Comparison of ENCODE assay signal across 12 cellular contexts in genomic region chr5:177349762-177350161, GRCh38. TPM values are rescaled to one million over a fixed set of nuclear protein-coding genes. Genes with fewer than 3 reads are reported as not detected.
A peak's percentile ranks its signal among the peaks of the same experiment; 100 is the strongest.
DNase-seq lines count a peak whose midpoint lies in the region; FAIRE-seq and TF ChIP-seq lines count a peak whose summit lies in the region.
"Had no signal": no experiment of that assay in that cellular context is flagged by ENCODE, and none has a peak within 500 bp of the region (broad histone marks: within the 10 kb centered on the region; RNA-seq: fewer than 3 reads in every experiment).

No MANE protein-coding gene starts in this region.

- peaks cover 5 to 7% of the 10 kb centered on the region in 2 donors for H3K36me3 ChIP-seq in kidney (ENCODE audit: control insufficient read depth in 1 of 2, insufficient read depth in 2 of 2, low read length in 2 of 2)
- peaks cover 4 to 25% (median 10%) of the 10 kb centered on the region in 5 donors for H3K36me3 ChIP-seq in subcutaneous abdominal adipose tissue (ENCODE audit: control insufficient read depth in 5 of 5, insufficient read depth in 5 of 5, low read length in 5 of 5)
- no peaks in the 10 kb centered on the region for H3K36me3 ChIP-seq in small intestine (ENCODE audit: control insufficient read depth in 2 of 2, insufficient read depth in 2 of 2, low read length in 2 of 2)

- H3K27me3 Mint-ChIP-seq in activated naive CD4-positive, alpha-beta T cell treated with anti-CD3 and anti-CD28 coated beads, Interleukin-2, amount 10 ng/mL, durations not matched to agents 7 days and 5 days, result no peaks in the 10 kb centered on the region
- no peaks in the 10 kb centered on the region for H3K27me3 Mint-ChIP-seq in activated T-helper 2 cell treated with anti-CD3 and anti-CD28 coated beads, Interferon-gamma antibody, Interleukin-2, Interleukin-4, amounts not matched to agents 10 μg/mL and 5 μg/mL and 100 μg/mL, durations not matched to agents 14 hours and 24 hours and 36 hours (ENCODE audit: low read depth)

- H3K9me3 ChIP-seq in kidney (ENCODE audit: control insufficient read depth in 1 of 2, low read length in 2 of 2), result no peaks in the 10 kb centered on the region
- no peaks in the 10 kb centered on the region for H3K9me3 ChIP-seq in subcutaneous abdominal adipose tissue (ENCODE audit: control insufficient read depth in 5 of 5, low read length in 5 of 5)
- no peaks in the 10 kb centered on the region for H3K9me3 ChIP-seq in small intestine (ENCODE audit: control insufficient read depth, low read depth)

- WGBS in small intestine, 3 donors, result 70 to 83% (median 75%) methylated on average over 5 of the region's 5 CpGs

- H3K36me3 Mint-ChIP-seq in activated naive CD4-positive, alpha-beta T cell treated with anti-CD3 and anti-CD28 coated beads, Interleukin-2, amount 10 ng/mL, durations not matched to agents 7 days and 5 days, result peaks cover 36% of the 10 kb centered on the region
- H3K36me3 Mint-ChIP-seq in activated T-helper 2 cell treated with anti-CD3 and anti-CD28 coated beads, Interferon-gamma antibody, Interleukin-2, Interleukin-4, amounts not matched to agents 10 μg/mL and 5 μg/mL and 100 μg/mL, durations not matched to agents 14 hours and 24 hours and 36 hours (ENCODE audit: low read depth), result peaks cover 42% of the 10 kb centered on the region

- no peak overlapping the region for H3K9ac ChIP-seq in kidney (ENCODE audit: low read length in 2 of 2)
- peak overlapping the region in 2 of 5 donors; percentile 99 to 100 for H3K9ac ChIP-seq in subcutaneous abdominal adipose tissue (ENCODE audit: low read length in 5 of 5)

- peaks cover 3% of the 10 kb centered on the region for H3K9me3 Mint-ChIP-seq in activated naive CD4-positive, alpha-beta T cell treated with anti-CD3 and anti-CD28 coated beads, Interleukin-2, amount 10 ng/mL, durations not matched to agents 7 days and 5 days
- no peaks in the 10 kb centered on the region for H3K9me3 Mint-ChIP-seq in activated T-helper 2 cell treated with anti-CD3 and anti-CD28 coated beads, Interferon-gamma antibody, Interleukin-2, Interleukin-4, amounts not matched to agents 10 μg/mL and 5 μg/mL and 100 μg/mL, durations not matched to agents 14 hours and 24 hours and 36 hours

- intact Hi-C loops in activated T-helper 2 cell treated with anti-CD3 and anti-CD28 coated beads, Interferon-gamma antibody, Interleukin-2, Interleukin-4, amounts not matched to agents 10 μg/mL and 5 μg/mL and 100 μg/mL, durations not matched to agents 14 hours and 24 hours and 36 hours (cut with micrococcal nuclease), result loop anchor here (2.0 kb wide), 1 partner anchor 37 kb away; no protein-coding TSS in a partner anchor
- intact Hi-C loops in kidney (cut with DNase I), result no loop called here

- FAIRE-seq in kidney (lab: Jason Lieb, UNC) (no peak), small intestine (lab: Jason Lieb, UNC) (no peak)

- no peak for TF ChIP-seq CTCF in kidney (IDR thresholded peaks at IDR 0.05; ENCODE audit: borderline replicate concordance, extremely low read depth, insufficient read depth)

- peak overlapping the region; percentile 29 for H3K27ac Mint-ChIP-seq in activated naive CD4-positive, alpha-beta T cell treated with anti-CD3 and anti-CD28 coated beads, Interleukin-2, amount 10 ng/mL, durations not matched to agents 7 days and 5 days
- H3K27ac Mint-ChIP-seq in activated T-helper 2 cell treated with anti-CD3 and anti-CD28 coated beads, Interferon-gamma antibody, Interleukin-2, Interleukin-4, amounts not matched to agents 10 μg/mL and 5 μg/mL and 100 μg/mL, durations not matched to agents 14 hours and 24 hours and 36 hours, result peak overlapping the region; percentile 50

- peak overlapping the region; percentile 99 to 100 for H3K4me3 ChIP-seq in kidney (ENCODE audit: low read length in 2 of 2)
- H3K4me3 ChIP-seq in subcutaneous abdominal adipose tissue (ENCODE audit: low read depth in 1 of 5, low read length in 5 of 5), result peak overlapping the region in 4 of 5 donors; percentile 51 to 100 (median 94)
- peak overlapping the region in 1 of 2 donors; percentile 88 for H3K4me3 ChIP-seq in small intestine (ENCODE audit: low read depth in 1 of 2, low read length in 2 of 2)

- peak overlapping the region; percentile 97 for H3K4me3 Mint-ChIP-seq in activated naive CD4-positive, alpha-beta T cell treated with anti-CD3 and anti-CD28 coated beads, Interleukin-2, amount 10 ng/mL, durations not matched to agents 7 days and 5 days
- peak overlapping the region; percentile 95 for H3K4me3 Mint-ChIP-seq in activated T-helper 2 cell treated with anti-CD3 and anti-CD28 coated beads, Interferon-gamma antibody, Interleukin-2, Interleukin-4, amounts not matched to agents 10 μg/mL and 5 μg/mL and 100 μg/mL, durations not matched to agents 14 hours and 24 hours and 36 hours (ENCODE audit: low read depth)

- H3K4me1 Mint-ChIP-seq in activated naive CD4-positive, alpha-beta T cell treated with anti-CD3 and anti-CD28 coated beads, Interleukin-2, amount 10 ng/mL, durations not matched to agents 7 days and 5 days, result peaks cover 65% of the 10 kb centered on the region
- peaks cover 36% of the 10 kb centered on the region for H3K4me1 Mint-ChIP-seq in activated T-helper 2 cell treated with anti-CD3 and anti-CD28 coated beads, Interferon-gamma antibody, Interleukin-2, Interleukin-4, amounts not matched to agents 10 μg/mL and 5 μg/mL and 100 μg/mL, durations not matched to agents 14 hours and 24 hours and 36 hours (ENCODE audit: low read depth)

- no peak for DNase-seq in activated naive CD4-positive, alpha-beta T cell treated with anti-CD3 and anti-CD28 coated beads, Interleukin-2, amount 10 ng/mL, durations not matched to agents 7 days and 5 days
- no peak for DNase-seq in activated naive CD4-positive, alpha-beta T cell treated with anti-CD3 and anti-CD28 coated beads, Interleukin-2, amount 50 U/mL, for 16 hours
- no peak for DNase-seq in activated T-helper 2 cell treated with anti-CD3 and anti-CD28 coated beads, Interferon-gamma antibody, Interleukin-2, Interleukin-4, amounts not matched to agents 10 μg/mL and 5 μg/mL and 100 μg/mL, durations not matched to agents 14 hours and 24 hours and 36 hours (ENCODE audit: low spot score)
- DNase-seq in kidney (peak; percentile 28), DMS79 treated with DMSO at 0.1 percent for 48 hours (lab: John Stamatoyannopoulos, UW) (no peak), small intestine (no peak), kidney tubule cell (ENCODE audit: low spot score) (no peak)
- DNase-seq: COR-L47, head of caudate nucleus, NCI-H1436 treated with DMSO at 0.1 percent for 48 hours had no signal

- peaks cover 13 to 19% of the 10 kb centered on the region in 2 donors for H3K4me1 ChIP-seq in kidney (ENCODE audit: control insufficient read depth in 1 of 2, insufficient read depth in 1 of 2, low read depth in 1 of 2, low read length in 2 of 2)
- peaks cover 12 to 31% (median 30%) of the 10 kb centered on the region in 5 donors for H3K4me1 ChIP-seq in subcutaneous abdominal adipose tissue (ENCODE audit: control insufficient read depth in 5 of 5, insufficient read depth in 5 of 5, low read length in 5 of 5)
- H3K4me1 ChIP-seq in small intestine (ENCODE audit: control insufficient read depth in 2 of 2, insufficient read depth in 1 of 2, low read depth in 1 of 2, low read length in 1 of 2), result peaks cover 9 to 12% of the 10 kb centered on the region in 2 donors

- CTCF ChIA-PET in activated naive CD4-positive, alpha-beta T cell treated with anti-CD3 and anti-CD28 coated beads, Interleukin-2, amount 10 ng/mL, durations not matched to agents 7 days and 5 days (lab: Charles Lee), result interaction anchor here (0.6 to 2.4 kb wide), 4 partner anchors 30 to 381 kb away, joined by 3 to 9 read pairs (median 4); no protein-coding TSS in a partner anchor

- H3K27ac ChIP-seq in kidney (ENCODE audit: low read depth in 2 of 2, low read length in 2 of 2) (no peak overlapping the region), subcutaneous abdominal adipose tissue (ENCODE audit: low read depth, low read length) (no peak overlapping the region), small intestine (ENCODE audit: low read depth in 1 of 2, low read length in 1 of 2) (no peak overlapping the region)

- H3K27me3 ChIP-seq in subcutaneous abdominal adipose tissue (ENCODE audit: control insufficient read depth in 5 of 5, insufficient read depth in 4 of 5, low read length in 5 of 5) (no peaks in the 10 kb centered on the region), small intestine (ENCODE audit: control insufficient read depth in 2 of 2, insufficient read depth in 2 of 2, low read length in 2 of 2) (no peaks in the 10 kb centered on the region)

RNA-seq across cellular contexts. Expression of gene LMAN2, which starts 1.7 kb away (rescaled TPM):
- total RNA-seq in activated T-helper 2 cell treated with anti-CD3 and anti-CD28 coated beads, Interferon-gamma antibody, Interleukin-2, Interleukin-4, amounts not matched to agents 10 μg/mL and 5 μg/mL and 100 μg/mL, durations not matched to agents 14 hours and 24 hours and 36 hours, result 130 and 137 TPM in 2 replicates
- 137 TPM for total RNA-seq in kidney
- polyA plus RNA-seq in kidney (ENCODE audit: insufficient read depth, low read depth, low replicate concordance), result 190 TPM
- polyA plus RNA-seq in small intestine, result 100 to 1,000 TPM in 1 of 3 donors, 10 to 100 TPM in 2; 73.6 to 304 (median 91.9) TPM

RNA-seq across cellular contexts. Expression of gene RGS14, which starts 8.0 kb away (rescaled TPM):
- 36.2 and 40.5 TPM in 2 replicates for total RNA-seq in activated T-helper 2 cell treated with anti-CD3 and anti-CD28 coated beads, Interferon-gamma antibody, Interleukin-2, Interleukin-4, amounts not matched to agents 10 μg/mL and 5 μg/mL and 100 μg/mL, durations not matched to agents 14 hours and 24 hours and 36 hours
- 28.4 TPM for total RNA-seq in kidney
- polyA plus RNA-seq in kidney (ENCODE audit: insufficient read depth, low read depth, low replicate concordance), result 56.3 TPM
- polyA plus RNA-seq in small intestine, result 10 to 100 TPM; 12.8 to 22.7 (median 18.6) TPM

RNA-seq across cellular contexts. Expression of gene SLC34A1, which starts 34.5 kb away (rescaled TPM):
- total RNA-seq in activated T-helper 2 cell treated with anti-CD3 and anti-CD28 coated beads, Interferon-gamma antibody, Interleukin-2, Interleukin-4, amounts not matched to agents 10 μg/mL and 5 μg/mL and 100 μg/mL, durations not matched to agents 14 hours and 24 hours and 36 hours, result not detected in 2 replicates
- 0.91 TPM for total RNA-seq in kidney
- 211 TPM for polyA plus RNA-seq in kidney (ENCODE audit: insufficient read depth, low read depth, low replicate concordance)
- polyA plus RNA-seq in small intestine, result under 1 TPM in 1 of 3 donors, not detected in 2; 0.01 TPM
- total RNA-seq: subcutaneous adipose tissue had no signal

RNA-seq across cellular contexts. Expression of gene MXD3, which starts 38.1 kb away (rescaled TPM):
- 12.8 and 13.9 TPM in 2 replicates for total RNA-seq in activated T-helper 2 cell treated with anti-CD3 and anti-CD28 coated beads, Interferon-gamma antibody, Interleukin-2, Interleukin-4, amounts not matched to agents 10 μg/mL and 5 μg/mL and 100 μg/mL, durations not matched to agents 14 hours and 24 hours and 36 hours
- 6.6 TPM for total RNA-seq in kidney
- polyA plus RNA-seq in kidney (ENCODE audit: insufficient read depth, low read depth, low replicate concordance), result 4.9 TPM
- 10 to 100 TPM; 11.9 to 22.9 (median 13.5) TPM for polyA plus RNA-seq in small intestine

RNA-seq across cellular contexts. Expression of gene PRELID1, which starts 46.2 kb away (rescaled TPM):
- total RNA-seq in activated T-helper 2 cell treated with anti-CD3 and anti-CD28 coated beads, Interferon-gamma antibody, Interleukin-2, Interleukin-4, amounts not matched to agents 10 μg/mL and 5 μg/mL and 100 μg/mL, durations not matched to agents 14 hours and 24 hours and 36 hours, result 223 and 229 TPM in 2 replicates
- 90.8 TPM for total RNA-seq in kidney
- polyA plus RNA-seq in kidney (ENCODE audit: insufficient read depth, low read depth, low replicate concordance) (351 TPM), small intestine (100 to 1,000 TPM; 278 to 457 (median 356) TPM)
